Comparison of ENCODE assay signal across 30 cellular contexts in genomic region chr4:98421106-98421505, GRCh38.
DNase-seq lines count a peak whose midpoint lies in the region; ATAC-seq and TF ChIP-seq lines count a peak whose summit lies in the region.
"Had no signal": no experiment of that assay in that cellular context is flagged by ENCODE, and none has a peak within 500 bp of the region (broad histone marks: within the 10 kb centered on the region; RNA-seq: fewer than 3 reads in every experiment).

No MANE protein-coding gene starts in this region.

- no peak for ATAC-seq in GM18867 (IDR thresholded peaks at IDR 0.05; ENCODE audit: unreplicated experiment)
- ATAC-seq in CD8-positive, alpha-beta T cell = no peak
- no peak for ATAC-seq in activated CD8-positive, alpha-beta memory T cell treated with anti-CD3 and anti-CD28 coated beads, Interleukin-2, amount 10 ng/mL, durations not matched to agents 7 days and 5 days
- ATAC-seq: A549; activated T-cell treated with anti-CD3 and anti-CD28 coated beads, Interleukin-2, amount 50 U/mL, for 4 hours; gastrocnemius medialis; Right ventricle myocardium inferior; stimulated activated naive CD8-positive, alpha-beta T cell treated with anti-CD3 and anti-CD28 coated beads, Interleukin-15, Interleukin-2, amounts not matched to agents 100 U/mL and 50 U/mL, for 24 hours had no signal

- H3K4me1 Mint-ChIP-seq in CD8-positive, alpha-beta T cell (ENCODE audit: low read depth) = peaks cover 8% of the 10 kb centered on the region
- peaks cover 10% of the 10 kb centered on the region for H3K4me1 Mint-ChIP-seq in activated CD8-positive, alpha-beta memory T cell treated with anti-CD3 and anti-CD28 coated beads, Interleukin-2, amount 10 ng/mL, durations not matched to agents 7 days and 5 days

- peak; percentile 47 for DNase-seq in AG04449 (ENCODE audit: low read depth, low spot score)
- peak; percentile 18 for DNase-seq in HT1080 (ENCODE audit: low read depth)
- peak; percentile 78 for DNase-seq in astrocyte of the spinal cord (ENCODE audit: low read depth, low spot score)
- peak; percentile 68 for DNase-seq in left kidney (ENCODE audit: low read depth, low spot score)
- DNase-seq in CD8-positive, alpha-beta T cell = no peak
- DNase-seq in activated CD8-positive, alpha-beta memory T cell treated with anti-CD3 and anti-CD28 coated beads, Interleukin-2, amount 10 ng/mL, durations not matched to agents 7 days and 5 days = no peak
- no peak for DNase-seq in NCI-H1105 (lab: John Stamatoyannopoulos, UW)
- DNase-seq: activated CD8-positive, alpha-beta memory T cell treated with anti-CD3 and anti-CD28 coated beads for 24 hours; activated naive CD4-positive, alpha-beta T cell treated with Interleukin-2 at 50 U/mL for 16 hours; activated T-cell treated with anti-CD3 and anti-CD28 coated beads, Interleukin-2, amount 50 U/mL, for 4 hours; aorta; effector CD8-positive, alpha-beta T cell; erythroblast; gastrocnemius medialis; GF-D8; hypothalamus; Kasumi-1; NCI-H1048; NCI-H1930; NCI-H748 treated with DMSO at 0.1 percent for 48 hours; nucleus accumbens; spleen; stimulated activated CD4-positive, alpha-beta T cell treated with anti-CD3 and anti-CD28 coated beads, Interleukin-4, amount 100 ng/mL, for 4 hours; stimulated activated naive CD8-positive, alpha-beta T cell treated with anti-CD3 and anti-CD28 coated beads, Interleukin-15, Interleukin-2, amounts not matched to agents 100 U/mL and 50 U/mL, for 24 hours had no signal

- no peak overlapping the region for H3K4me3 Mint-ChIP-seq in CD8-positive, alpha-beta T cell
- no peak overlapping the region for H3K4me3 Mint-ChIP-seq in activated CD8-positive, alpha-beta memory T cell treated with anti-CD3 and anti-CD28 coated beads, Interleukin-2, amount 10 ng/mL, durations not matched to agents 7 days and 5 days
- H3K4me3 Mint-ChIP-seq: activated T-cell treated with anti-CD3 and anti-CD28 coated beads, Interleukin-2, amount 50 U/mL, for 4 hours had no signal

- H3K27me3 ChIP-seq in CD8-positive, alpha-beta T cell (ENCODE audit: insufficient read depth, low read length) = no peaks in the 10 kb centered on the region
- H3K27me3 ChIP-seq: gastrocnemius medialis, spleen, tibial nerve had no signal

- in situ Hi-C loops in astrocyte of the spinal cord (cut with HindIII; ENCODE audit: low sequenced_read_pairs) = no loop called here

- no peak overlapping the region for H3K27ac ChIP-seq in CD8-positive, alpha-beta T cell (ENCODE audit: low read depth, low read length)
- H3K27ac ChIP-seq: A549, C4-2B, gastrocnemius medialis, spleen, tibial nerve had no signal

- no peak overlapping the region for H3K27ac Mint-ChIP-seq in CD8-positive, alpha-beta T cell
- no peak overlapping the region for H3K27ac Mint-ChIP-seq in activated CD8-positive, alpha-beta memory T cell treated with anti-CD3 and anti-CD28 coated beads, Interleukin-2, amount 10 ng/mL, durations not matched to agents 7 days and 5 days

- no peaks in the 10 kb centered on the region for H3K4me1 ChIP-seq in CD8-positive, alpha-beta T cell (ENCODE audit: insufficient read depth, low read length)
- H3K4me1 ChIP-seq: A549, gastrocnemius medialis, spleen, tibial nerve had no signal

- POLR2A ChIA-PET in AG04449 (lab: Yijun Ruan, JAX) = interaction anchor here (0.8 kb wide), 1 partner anchor 9 kb away, joined by 4 read pairs; no protein-coding TSS in a partner anchor
- POLR2A ChIA-PET in CD8-positive, alpha-beta T cell (lab: Charles Lee) = no interaction called here

- no peak overlapping the region for H3K4me3 ChIP-seq in AG04449 (ENCODE audit: low read depth, low read length)
- H3K4me3 ChIP-seq in astrocyte of the spinal cord (ENCODE audit: low read depth, low read length) = no peak overlapping the region
- H3K4me3 ChIP-seq in CD8-positive, alpha-beta T cell (ENCODE audit: low read depth, low read length) = no peak overlapping the region
- H3K4me3 ChIP-seq: A549, gastrocnemius medialis, lung, spleen, tibial nerve had no signal

- peaks cover 70% of the 10 kb centered on the region for H3K36me3 Mint-ChIP-seq in CD8-positive, alpha-beta T cell
- H3K36me3 Mint-ChIP-seq in activated CD8-positive, alpha-beta memory T cell treated with anti-CD3 and anti-CD28 coated beads, Interleukin-2, amount 10 ng/mL, durations not matched to agents 7 days and 5 days = peaks cover 55% of the 10 kb centered on the region

- H3K9me3 Mint-ChIP-seq in CD8-positive, alpha-beta T cell = peaks cover 4% of the 10 kb centered on the region
- peaks cover 4% of the 10 kb centered on the region for H3K9me3 Mint-ChIP-seq in activated CD8-positive, alpha-beta memory T cell treated with anti-CD3 and anti-CD28 coated beads, Interleukin-2, amount 10 ng/mL, durations not matched to agents 7 days and 5 days (ENCODE audit: low read depth)
- H3K9me3 Mint-ChIP-seq: activated T-cell treated with anti-CD3 and anti-CD28 coated beads, Interleukin-2, amount 50 U/mL, for 4 hours had no signal

- H3K9me3 ChIP-seq in CD8-positive, alpha-beta T cell (ENCODE audit: low read length) = no peaks in the 10 kb centered on the region
- H3K9me3 ChIP-seq: A549, gastrocnemius medialis, spleen, tibial nerve had no signal

- CTCF ChIA-PET in AG04449 (lab: Yijun Ruan, JAX) = interaction anchor here (1.4 kb wide), 1 partner anchor 9 kb away, joined by 4 read pairs; no protein-coding TSS in a partner anchor
- CTCF ChIA-PET in CD8-positive, alpha-beta T cell (lab: Charles Lee) = interaction anchor here (1.0 kb wide), 1 partner anchor 12 kb away, joined by 3 read pairs; no protein-coding TSS in a partner anchor
- CTCF ChIA-PET in activated CD8-positive, alpha-beta memory T cell treated with anti-CD3 and anti-CD28 coated beads, Interleukin-2, amount 10 ng/mL, durations not matched to agents 7 days and 5 days (lab: Charles Lee) = no interaction called here

- intact Hi-C loops in CD8-positive, alpha-beta T cell (cut with DNase I, micrococcal nuclease) = no loop called here

- H3K27me3 Mint-ChIP-seq in CD8-positive, alpha-beta T cell (ENCODE audit: low read depth) = no peaks in the 10 kb centered on the region
- no peaks in the 10 kb centered on the region for H3K27me3 Mint-ChIP-seq in activated CD8-positive, alpha-beta memory T cell treated with anti-CD3 and anti-CD28 coated beads, Interleukin-2, amount 10 ng/mL, durations not matched to agents 7 days and 5 days

- peaks cover 5% of the 10 kb centered on the region for H3K36me3 ChIP-seq in CD8-positive, alpha-beta T cell (ENCODE audit: insufficient read depth, low read length)

- TF ChIP-seq CTCF in AG04449 (IDR thresholded peaks at IDR 0.05; ENCODE audit: insufficient read depth, low read length, missing control alignments) (no peak), astrocyte of the spinal cord (IDR thresholded peaks at IDR 0.05; ENCODE audit: low read depth, low read length) (no peak)
- no peak for TF ChIP-seq CTCF in CD8-positive, alpha-beta T cell (IDR thresholded peaks at IDR 0.05)

Comparison
In these comparisons a context has a peak if more than half of its experiments do, and no peak if none do; other contexts are left out.
1. DNase-seq: peak in AG04449 (single experiment), HT1080 (single experiment), astrocyte of the spinal cord (single experiment) and left kidney (single experiment); none in CD8-positive, alpha-beta T cell (0 of 7), activated CD8-positive, alpha-beta memory T cell treated with anti-CD3 and anti-CD28 coated beads, Interleukin-2, amount 10 ng/mL, durations not matched to agents 7 days and 5 days (single experiment) and NCI-H1105 (single experiment).